ENCODE assay signal across 19 cellular contexts in the genomic region with DNA sequence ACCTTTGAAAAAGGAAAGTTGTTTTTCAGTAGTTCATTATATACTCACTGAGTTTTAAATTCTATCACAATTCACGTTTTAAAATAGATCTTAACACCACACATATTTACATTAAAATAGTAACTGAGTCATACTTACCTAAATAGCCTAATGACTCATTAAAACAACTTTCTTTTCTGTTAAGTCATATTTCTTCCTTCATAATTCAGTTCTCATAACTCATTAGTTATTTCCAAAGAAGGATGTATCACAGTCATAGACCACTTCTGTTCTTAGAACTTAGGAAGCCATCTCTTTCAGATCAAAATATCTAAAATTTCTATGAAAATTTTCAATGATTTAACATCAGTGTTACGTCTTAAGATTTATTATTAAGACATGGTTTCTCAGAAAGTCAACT.
DNase-seq lines count a peak whose midpoint lies in the region; ATAC-seq, FAIRE-seq and TF ChIP-seq lines count a peak whose summit lies in the region.
"Had no signal": no experiment of that assay in that cellular context is flagged by ENCODE, and none has a peak within 500 bp of the region (broad histone marks: within the 10 kb centered on the region; RNA-seq: fewer than 3 reads in every experiment).

No MANE protein-coding gene starts in this region.

- H3K9me3 ChIP-seq in K562 (replicated peaks; ENCODE audit: control insufficient read depth, insufficient read depth, low read depth, low read length), result no peaks in the 10 kb centered on the region
- no peaks in the 10 kb centered on the region for H3K9me3 ChIP-seq in osteoblast (ENCODE audit: low read depth, low read length)
- no peaks in the 10 kb centered on the region for H3K9me3 ChIP-seq in prostate gland
- H3K9me3 ChIP-seq: colonic mucosa, esophagus muscularis mucosa, transverse colon had no signal

- H4K20me1 ChIP-seq in K562 (replicated peaks; ENCODE audit: control insufficient read depth, insufficient read depth, low read length) (no peaks in the 10 kb centered on the region), osteoblast (ENCODE audit: insufficient read depth, low read length) (no peaks in the 10 kb centered on the region)

- H3K4me3 ChIP-seq in K562, result no peak overlapping the region
- no peak overlapping the region for H3K4me3 ChIP-seq in osteoblast (ENCODE audit: insufficient read depth, low read length)
- H3K4me3 ChIP-seq in prostate gland, result no peak overlapping the region
- H3K4me3 ChIP-seq: colonic mucosa, esophagus muscularis mucosa, GM23338, transverse colon had no signal

- H3K27me3 ChIP-seq in K562 (ENCODE audit: control insufficient read depth in 2 of 2, insufficient read depth in 2 of 2, low read length in 2 of 2) (no peaks in the 10 kb centered on the region), osteoblast (ENCODE audit: insufficient read depth, low read length) (no peaks in the 10 kb centered on the region), prostate gland (replicated peaks; ENCODE audit: insufficient read depth) (no peaks in the 10 kb centered on the region)
- H3K27me3 ChIP-seq: colonic mucosa, esophagus muscularis mucosa, transverse colon had no signal

- H3K4me2 ChIP-seq in K562 (ENCODE audit: insufficient read depth, low read length) (no peak overlapping the region), osteoblast (ENCODE audit: insufficient read depth, low read length) (no peak overlapping the region)
- H3K4me2 ChIP-seq: GM23338 had no signal

- ATAC-seq in HG02610 (IDR thresholded peaks at IDR 0.05; ENCODE audit: unreplicated experiment), result peak; percentile 65
- ATAC-seq in K562, result no peak
- no peak for ATAC-seq in HG02642 (IDR thresholded peaks at IDR 0.05; ENCODE audit: poor library complexity, unreplicated experiment)
- ATAC-seq: GM23338; left ventricle myocardium superior; naive thymus-derived CD8-positive, alpha-beta T cell had no signal

- no peaks in the 10 kb centered on the region for H3K36me3 ChIP-seq in K562 (ENCODE audit: control insufficient read depth, insufficient read depth, low read length)
- no peaks in the 10 kb centered on the region for H3K36me3 ChIP-seq in osteoblast (ENCODE audit: insufficient read depth, low read length)
- H3K36me3 ChIP-seq in prostate gland, result no peaks in the 10 kb centered on the region
- H3K36me3 ChIP-seq: colonic mucosa, esophagus muscularis mucosa, transverse colon had no signal

- DNase-seq in GM13976 (ENCODE audit: low spot score) (peak; percentile 22), K562 (ENCODE audit: extremely low read depth in 1 of 4, low spot score in 3 of 4) (no peak), osteoblast (ENCODE audit: insufficient read length, low spot score, missing footprints) (peak; percentile 22), prostate gland (ENCODE audit: low spot score) (no peak), DMS 273 treated with DMSO at 0.1 percent for 48 hours (lab: John Stamatoyannopoulos, UW) (no peak)
- DNase-seq: CD4-positive, alpha-beta T cell; colonic mucosa; left ventricle myocardium superior; naive thymus-derived CD8-positive, alpha-beta T cell; NCI-H1417 treated with DMSO at 0.1 percent for 48 hours; NCI-H345; stimulated activated CD4-positive, alpha-beta T cell treated with anti-CD3 and anti-CD28 coated beads, Interleukin-1b, Interleukin-23, amount 100 ng/mL, for 48 hours; stimulated activated CD8-positive, alpha-beta memory T cell treated with anti-CD3 and anti-CD28 coated beads, Interleukin-4, amount 100 ng/mL, for 48 hours; transverse colon had no signal

- FAIRE-seq in K562 (lab: Jason Lieb, UNC), result no peak
- FAIRE-seq: TTC549 had no signal

- H3K79me2 ChIP-seq in K562 (ENCODE audit: control insufficient read depth, insufficient read depth, low read length) (no peaks in the 10 kb centered on the region), osteoblast (ENCODE audit: insufficient read depth, low read length) (no peaks in the 10 kb centered on the region)

- TF ChIP-seq POLR2A in K562 (conservative IDR thresholded peaks at IDR 0.05) (no peak), prostate gland (IDR thresholded peaks at IDR 0.05) (no peak)

- no peak for TF ChIP-seq EP300 in K562 (IDR thresholded peaks at IDR 0.05; ENCODE audit: low read length)

- TF ChIP-seq RAD21 in K562 (CRISPR knock-in tag; conservative IDR thresholded peaks at IDR 0.05 in 1 of 2, IDR thresholded peaks at IDR 0.05 in 1 of 2), result no peak

- H3K9ac ChIP-seq in K562 (ENCODE audit: insufficient read depth in 1 of 2, low read depth in 2 of 2, low read length in 2 of 2), result no peak overlapping the region

- POLR2A ChIA-PET in K562 (lab: Yijun Ruan, JAX), result no interaction called here

- in situ Hi-C loops in GM13976 (cut with MboI; ENCODE audit: low sequenced_read_pairs, unreplicated experiment), result no loop called here
- in situ Hi-C loops in K562 (cut with MboI), result no loop called here

- WGBS in K562 (ENCODE audit: insufficient coverage, low coverage, missing lambda C conversion rate), result 31% methylated on average over 2 of the region's 2 CpGs
- 0% methylated on average over 2 of the region's 2 CpGs for WGBS in prostate gland

- no TSS peak for BruUV-seq in K562 (replicated peaks; lab: Mats Ljungman, UMichigan)

- intact Hi-C loops in K562 (cut with micrococcal nuclease), result no loop called here
- intact Hi-C loops in prostate gland (cut with DNase I), result no loop called here

- H3K4me1 ChIP-seq in K562 (replicated peaks in 1 of 2; ENCODE audit: control insufficient read depth in 2 of 2, insufficient read depth in 2 of 2, low read length in 2 of 2) (0 out of 5 replicates have a peak, but pooled peaks cover 0 to 4% of the 10 kb centered on the region in 2 experiments), osteoblast (ENCODE audit: insufficient read depth, low read length) (peaks cover 4% of the 10 kb centered on the region), prostate gland (replicated peaks) (no peaks in the 10 kb centered on the region)
- H3K4me1 ChIP-seq: colonic mucosa, esophagus muscularis mucosa, transverse colon had no signal

- TF ChIP-seq CTCF in GM13976 (IDR thresholded peaks at IDR 0.05; ENCODE audit: borderline replicate concordance, control extremely low read depth, extremely low read depth, insufficient read depth, missing control alignments) (no peak), K562 (IDR thresholded peaks at IDR 0.05 in 2 of 3, conservative IDR thresholded peaks at IDR 0.05 in 1 of 3; ENCODE audit: insufficient read depth in 2 of 3, low read depth in 1 of 3, low read length in 3 of 3) (no peak), osteoblast (IDR thresholded peaks at IDR 0.05; ENCODE audit: extremely low read depth, low read depth, low read length) (no peak), prostate gland (IDR thresholded peaks at IDR 0.05) (no peak)

- H2AFZ ChIP-seq in K562 (ENCODE audit: low read depth, low read length) (no peak overlapping the region), osteoblast (ENCODE audit: low read length) (no peak overlapping the region)
- H2AFZ ChIP-seq: GM23338 had no signal

- H3K27ac ChIP-seq in K562 (ENCODE audit: extremely low read depth, low read depth, low read length) (no peak overlapping the region), osteoblast (ENCODE audit: low read depth, low read length) (no peak overlapping the region), prostate gland (no peak overlapping the region)
- H3K27ac ChIP-seq: colonic mucosa, esophagus muscularis mucosa, transverse colon had no signal

- H3K9me1 ChIP-seq in K562 (ENCODE audit: control insufficient read depth, insufficient read depth, low read length), result no peaks in the 10 kb centered on the region

- CTCF ChIA-PET in K562 (lab: Yijun Ruan, JAX; ENCODE audit: low intra/inter-chr PET ratio), result no interaction called here

TF ChIP-seq in K562, 482 proteins besides CTCF, POLR2A, EP300 and RAD21:
- 0 out of 2 replicates have a peak, but pooled peaks have one; percentile 52 for TF ChIP-seq JUN (IDR thresholded peaks at IDR 0.05; ENCODE audit: borderline replicate concordance, low read depth, low read length)
- no peak for TF ChIP-seq JUN (CRISPR knock-in tag; IDR thresholded peaks at IDR 0.05; ENCODE audit: borderline replicate concordance)
- no peak for TF ChIP-seq HIVEP1 (CRISPR knock-in tag; IDR thresholded peaks at IDR 0.05)
- TF ChIP-seq SNRNP70 (optimal IDR thresholded peaks at IDR 0.05; ENCODE audit: low read depth, low read length), result no peak
- peak; percentile 48 for TF ChIP-seq FOSL1 (tag; conservative IDR thresholded peaks at IDR 0.05)
- TF ChIP-seq TRIM24 (IDR thresholded peaks at IDR 0.05), result peak in 1 of 2 experiments; percentile 11; a peak in 1 of 4 replicates
- TF ChIP-seq JUND (IDR thresholded peaks at IDR 0.05; ENCODE audit: borderline replicate concordance, low read depth, low read length), result no peak
- TF ChIP-seq JUND (tag; IDR thresholded peaks at IDR 0.05; ENCODE audit: borderline replicate concordance, low read depth, low read length), result peak; percentile 66; the same call in 1 of the 3 replicates
- peak; percentile 42; the same call in 1 of the 2 replicates for TF ChIP-seq MEF2A (IDR thresholded peaks at IDR 0.05; ENCODE audit: control insufficient read depth, low read depth, low read length)
- TF ChIP-seq, protein P1, sequence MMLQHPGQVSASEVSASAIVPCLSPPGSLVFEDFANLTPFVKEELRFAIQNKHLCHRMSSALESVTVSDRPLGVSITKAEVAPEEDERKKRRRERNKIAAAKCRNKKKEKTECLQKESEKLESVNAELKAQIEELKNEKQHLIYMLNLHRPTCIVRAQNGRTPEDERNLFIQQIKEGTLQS (IDR thresholded peaks at IDR 0.05), result peak; percentile 89
- TF ChIP-seq, protein P1 (CRISPR knock-in tag; conservative IDR thresholded peaks at IDR 0.05), result no peak
TF ChIP-seq in K562: peak in this region for 6.

Comparison
In these comparisons a context has a peak if more than half of its experiments do, and no peak if none do; other contexts are left out.
1. DNase-seq: peak in GM13976 (single experiment) and osteoblast (single experiment); none in K562 (0 of 4), prostate gland (single experiment) and DMS 273 treated with DMSO at 0.1 percent for 48 hours (single experiment).